Comparison of ENCODE assay signal across 8 cellular contexts in genomic region chr6:30013296-30013922, GRCh38. TPM values are rescaled to one million over a fixed set of nuclear protein-coding genes. Genes with fewer than 3 reads are reported as not detected.
DNase-seq lines count a peak whose midpoint lies in the region; ATAC-seq and TF ChIP-seq lines count a peak whose summit lies in the region.

No MANE protein-coding gene starts in this region.

- 50 to 58% methylated on average over 13 of the region's 13 CpGs for WGBS in aorta, 2 donors

- DNase-seq in activated naive CD4-positive, alpha-beta T cell treated with anti-CD3 and anti-CD28 coated beads for 36 hours = peak; percentile 62
- DNase-seq in activated naive CD4-positive, alpha-beta T cell (lab: John Stamatoyannopoulos, UW) = no peak
- DNase-seq in PC-9 (no peak), breast epithelium (ENCODE audit: low spot score in 2 of 2) (no peak), lower lobe of right lung (no peak), aorta (peak in 1 of 2 donors; percentile 50)

- peak; percentile 88 for TF ChIP-seq CTCF in PC-9 (conservative IDR thresholded peaks at IDR 0.05)
- peak in 2 of 3 donors; percentile 38 to 42 for TF ChIP-seq CTCF in breast epithelium (IDR thresholded peaks at IDR 0.05)
- peak; percentile 93 for TF ChIP-seq CTCF in lower lobe of right lung (IDR thresholded peaks at IDR 0.05)

- no peak overlapping the region for H3K27ac Mint-ChIP-seq in activated naive CD4-positive, alpha-beta T cell treated with anti-CD3 and anti-CD28 coated beads for 36 hours

- H3K36me3 Mint-ChIP-seq in activated naive CD4-positive, alpha-beta T cell treated with anti-CD3 and anti-CD28 coated beads for 36 hours (ENCODE audit: low read depth) = peaks cover 15% of the 10 kb centered on the region

- H3K27me3 ChIP-seq in PC-9 (ENCODE audit: insufficient read depth, low read depth) (no peaks in the 10 kb centered on the region), breast epithelium (no peaks in the 10 kb centered on the region), lower lobe of right lung (ENCODE audit: low read depth) (no peaks in the 10 kb centered on the region), aorta (ENCODE audit: control insufficient read depth in 1 of 2, insufficient read depth in 2 of 2, low read length in 1 of 2) (no peaks in the 10 kb centered on the region)

- H3K4me3 Mint-ChIP-seq in activated naive CD4-positive, alpha-beta T cell treated with anti-CD3 and anti-CD28 coated beads for 36 hours = no peak overlapping the region

- CTCF ChIA-PET in activated naive CD4-positive, alpha-beta T cell treated with anti-CD3 and anti-CD28 coated beads for 36 hours (lab: Charles Lee) = interaction anchor here (0.6 to 2.7 kb wide), 9 partner anchors 11 to 634 kb away, joined by 3 to 20 read pairs (median 5); no protein-coding TSS in a partner anchor
- CTCF ChIA-PET in PC-9 (lab: Charles Lee) = interaction anchor here (0.6 kb wide), 1 partner anchor 166 kb away, joined by 4 read pairs; no protein-coding TSS in a partner anchor

- no peaks in the 10 kb centered on the region for H3K9me3 Mint-ChIP-seq in activated naive CD4-positive, alpha-beta T cell treated with anti-CD3 and anti-CD28 coated beads for 36 hours

- H3K9me2 ChIP-seq in PC-9 (ENCODE audit: insufficient read depth) = no peaks in the 10 kb centered on the region

- H4K20me1 ChIP-seq in PC-9 (ENCODE audit: insufficient read depth) = no peaks in the 10 kb centered on the region

- H3K36me3 ChIP-seq in PC-9 (ENCODE audit: low read depth) (no peaks in the 10 kb centered on the region), breast epithelium (no peaks in the 10 kb centered on the region), lower lobe of right lung (no peaks in the 10 kb centered on the region), aorta (ENCODE audit: control insufficient read depth in 1 of 2, insufficient read depth in 2 of 2, low read length in 1 of 2) (peaks cover 0 to 2% of the 10 kb centered on the region in 2 donors)

- peak; percentile 75 to 77 for ATAC-seq in lower lobe of right lung
- ATAC-seq in aorta (ENCODE audit: low FRiP score) = peak; percentile 78
- no peak for ATAC-seq in GM19023 (IDR thresholded peaks at IDR 0.05; ENCODE audit: unreplicated experiment)
- no peak for ATAC-seq in GM21619 (IDR thresholded peaks at IDR 0.05; ENCODE audit: unreplicated experiment)

- no peaks in the 10 kb centered on the region for H3K4me1 ChIP-seq in PC-9 (replicated peaks; ENCODE audit: insufficient read depth)
- no peaks in the 10 kb centered on the region for H3K4me1 ChIP-seq in breast epithelium
- no peaks in the 10 kb centered on the region for H3K4me1 ChIP-seq in lower lobe of right lung
- H3K4me1 ChIP-seq in aorta (ENCODE audit: control insufficient read depth in 1 of 2, insufficient read depth in 2 of 2, low read length in 2 of 2) = no peaks in the 10 kb centered on the region

- no TSS peak for BruUV-seq in PC-9 (replicated peaks; lab: Mats Ljungman, UMichigan)

- TF ChIP-seq POLR2A in breast epithelium (IDR thresholded peaks at IDR 0.05) = no peak

- POLR2A ChIA-PET in PC-9 (lab: Charles Lee; ENCODE audit: unreplicated experiment) = no interaction called here

- no peaks in the 10 kb centered on the region for H3K79me2 ChIP-seq in PC-9 (ENCODE audit: low read depth)

- no peak overlapping the region for H2AFZ ChIP-seq in PC-9

- no peak overlapping the region for H3K27ac ChIP-seq in PC-9
- no peak overlapping the region for H3K27ac ChIP-seq in breast epithelium
- H3K27ac ChIP-seq in lower lobe of right lung = no peak overlapping the region
- no peak overlapping the region for H3K27ac ChIP-seq in aorta (ENCODE audit: low read depth in 1 of 2, low read length in 2 of 2)

- no peaks in the 10 kb centered on the region for H3K4me1 Mint-ChIP-seq in activated naive CD4-positive, alpha-beta T cell treated with anti-CD3 and anti-CD28 coated beads for 36 hours (ENCODE audit: low read depth)

- H3K9me3 ChIP-seq in PC-9 (ENCODE audit: insufficient read depth, low read depth) (no peaks in the 10 kb centered on the region), breast epithelium (no peaks in the 10 kb centered on the region), lower lobe of right lung (no peaks in the 10 kb centered on the region), aorta (ENCODE audit: control insufficient read depth, low read length) (no peaks in the 10 kb centered on the region)

- no peaks in the 10 kb centered on the region for H3F3A ChIP-seq in PC-9 (ENCODE audit: insufficient read depth, low read depth)

- H3K4me2 ChIP-seq in PC-9 = no peak overlapping the region

- no peak overlapping the region for H3K4me3 ChIP-seq in PC-9
- no peak overlapping the region for H3K4me3 ChIP-seq in breast epithelium
- no peak overlapping the region for H3K4me3 ChIP-seq in lower lobe of right lung
- H3K4me3 ChIP-seq in aorta (ENCODE audit: low read length in 2 of 2) = no peak overlapping the region

- intact Hi-C loops in activated naive CD4-positive, alpha-beta T cell treated with anti-CD3 and anti-CD28 coated beads for 36 hours (cut with micrococcal nuclease) = loop anchor here (1.0 to 10.0 kb wide), 3 partner anchors 46 to 165 kb away; no protein-coding TSS in a partner anchor
- intact Hi-C loops in PC-9 (cut with micrococcal nuclease; ENCODE audit: unreplicated experiment) (loop anchor here (1.0 to 10.0 kb wide), 6 partner anchors 117 to 369 kb away; no protein-coding TSS in a partner anchor), breast epithelium (cut with DNase I; ENCODE audit: low total_unique reads) (no loop called here), lower lobe of right lung (cut with DNase I) (loop anchor here (2.0 kb wide), 1 partner anchor 165 kb away; no protein-coding TSS in a partner anchor), aorta (cut with DNase I) (loop anchor here (1.0 to 10.0 kb wide), 3 partner anchors 165 to 309 kb away; no protein-coding TSS in a partner anchor)

- peaks cover 6% of the 10 kb centered on the region for H3K27me3 Mint-ChIP-seq in activated naive CD4-positive, alpha-beta T cell treated with anti-CD3 and anti-CD28 coated beads for 36 hours (ENCODE audit: low read depth)

RNA-seq across cellular contexts. Expression of gene POLR1H, which starts 47.7 kb away (rescaled TPM):
- total RNA-seq in activated naive CD4-positive, alpha-beta T cell treated with anti-CD3 and anti-CD28 coated beads for 36 hours = 10 to 100 TPM; 74.6 to 77.8 TPM
- total RNA-seq in PC-9 (2021) = 33.3 and 37.6 TPM in 2 replicates
- 10 to 100 TPM; 14.2 to 39.7 (median 24.1) TPM for total RNA-seq in breast epithelium
- 22.4 TPM for total RNA-seq in lower lobe of right lung
- 10 to 100 TPM; 20.5 to 21.4 TPM for total RNA-seq in aorta
- polyA plus RNA-seq in aorta = 10 to 100 TPM; 21.0 to 42.1 TPM

RNA-seq across cellular contexts. Expression of gene PPP1R11, which starts 53.6 kb away (rescaled TPM):
- total RNA-seq in activated naive CD4-positive, alpha-beta T cell treated with anti-CD3 and anti-CD28 coated beads for 36 hours = 10 to 100 TPM; 42.8 to 46.6 TPM
- 48.3 and 49.3 TPM in 2 replicates for total RNA-seq in PC-9 (2021)
- 10 to 100 TPM; 28.2 to 43.5 (median 35.8) TPM for total RNA-seq in breast epithelium
- 65.7 TPM for total RNA-seq in lower lobe of right lung
- 10 to 100 TPM; 40.0 to 43.8 TPM for total RNA-seq in aorta
- 10 to 100 TPM; 61.6 to 66.7 TPM for polyA plus RNA-seq in aorta

Comparison
In these comparisons a context has a peak if more than half of its experiments do, and no peak if none do; other contexts are left out.
1. CTCF ChIP-seq: peak in every context shown above with its lines; median percentile 93 in lower lobe of right lung; 88 in PC-9; 40 in breast epithelium.
2. ATAC-seq: peak in lower lobe of right lung (2 of 2) and aorta (single experiment); none in GM19023 (single experiment) and GM21619 (single experiment).